ENCODE assay signal across 21 cellular contexts in genomic region chr4:26345541-26345940, GRCh38. TPM values are rescaled to one million over a fixed set of nuclear protein-coding genes. Genes with fewer than 3 reads are reported as not detected.
DNase-seq lines count a peak whose midpoint lies in the region; ATAC-seq, FAIRE-seq and TF ChIP-seq lines count a peak whose summit lies in the region.
"Had no signal": no experiment of that assay in that cellular context is flagged by ENCODE, and none has a peak within 500 bp of the region (broad histone marks: within the 10 kb centered on the region; RNA-seq: fewer than 3 reads in every experiment).

No MANE protein-coding gene starts in this region.

- peak overlapping the region; percentile 2 for H3K27ac Mint-ChIP-seq in activated T-cell treated with anti-CD3 and anti-CD28 coated beads, Interleukin-2, amount 50 U/mL, for 72 hours
- peak overlapping the region; percentile 72 for H3K27ac Mint-ChIP-seq in T-helper 17 cell
- peak overlapping the region; percentile 2 for H3K27ac Mint-ChIP-seq in glutamatergic neuron (ENCODE audit: unreplicated experiment)
- H3K27ac Mint-ChIP-seq in activated CD4-positive, alpha-beta T cell treated with anti-CD3 and anti-CD28 coated beads, Interleukin-2, amount 10 ng/mL, durations not matched to agents 7 days and 5 days, result no peak overlapping the region

- peaks cover 42% of the 10 kb centered on the region for H4K20me1 ChIP-seq in HepG2 (ENCODE audit: insufficient read depth, low read length)

- POLR2A ChIA-PET in HepG2 (lab: Yijun Ruan, JAX), result no interaction called here
- POLR2A ChIA-PET in activated CD4-positive, alpha-beta T cell treated with anti-CD3 and anti-CD28 coated beads, Interleukin-2, amount 10 ng/mL, durations not matched to agents 7 days and 5 days (lab: Charles Lee), result no interaction called here

- no peaks in the 10 kb centered on the region for H3K36me3 ChIP-seq in HepG2 (replicated peaks in 1 of 2; ENCODE audit: control insufficient read depth in 1 of 2, insufficient read depth in 2 of 2, low read length in 2 of 2)
- H3K36me3 ChIP-seq: colonic mucosa, esophagus squamous epithelium, vagina had no signal

- intact Hi-C loops in HepG2 (cut with micrococcal nuclease; ENCODE audit: unreplicated experiment), result no loop called here

- peaks cover 81% of the 10 kb centered on the region for H3K79me2 ChIP-seq in HepG2 (ENCODE audit: insufficient read depth, low read length)

- H3K27me3 ChIP-seq in HepG2 (ENCODE audit: control insufficient read depth in 1 of 2, insufficient read depth in 2 of 2, low read length in 2 of 2), result no peaks in the 10 kb centered on the region
- H3K27me3 ChIP-seq: colonic mucosa, esophagus squamous epithelium, vagina had no signal

- H3K4me1 ChIP-seq in HepG2 (ENCODE audit: insufficient read depth, low read length), result no peaks in the 10 kb centered on the region
- H3K4me1 ChIP-seq: colonic mucosa had no signal

- no peak overlapping the region for H3K9ac ChIP-seq in HepG2 (ENCODE audit: insufficient read depth, low read depth, low read length)

- FAIRE-seq in HepG2 (lab: Jason Lieb, UNC), result no peak

- no peak for ATAC-seq in activated T-cell treated with anti-CD3 and anti-CD28 coated beads, Interleukin-2, amount 50 U/mL, for 72 hours (replicated peaks in 1 of 2)
- ATAC-seq in T-helper 17 cell, result no peak
- ATAC-seq in HepG2, result no peak
- ATAC-seq: HCT116, natural killer cell had no signal

- no peak for DNase-seq in activated T-cell treated with anti-CD3 and anti-CD28 coated beads, Interleukin-2, amount 50 U/mL, for 72 hours
- DNase-seq in activated T-cell treated with anti-CD3 and anti-CD28 coated beads, Interleukin-2, amount 50 U/mL, for 48 hours, result no peak
- no peak for DNase-seq in T-helper 17 cell
- no peak for DNase-seq in glutamatergic neuron
- DNase-seq in substantia nigra (lab: John Stamatoyannopoulos, UW), result no peak
- DNase-seq in KBM-7, result no peak
- DNase-seq in HepG2 (ENCODE audit: low spot score), result no peak
- DNase-seq in activated CD4-positive, alpha-beta T cell treated with anti-CD3 and anti-CD28 coated beads, Interleukin-2, amount 10 ng/mL, durations not matched to agents 7 days and 5 days, result no peak
- DNase-seq: colonic mucosa; esophagus squamous epithelium; natural killer cell; NCI-H1694 treated with DMSO at 0.1 percent for 48 hours; NCI-H524; retina; RPMI8226; stimulated activated CD4-positive, alpha-beta T cell treated with anti-CD3 and anti-CD28 coated beads, Interleukin-4, amount 100 ng/mL, for 24 hours; T-helper 2 cell had no signal

- TF ChIP-seq EP300 in HepG2 (IDR thresholded peaks at IDR 0.05; ENCODE audit: low read depth in 2 of 2, low read length in 2 of 2) (no peak), HepG2 (CRISPR knock-in tag; IDR thresholded peaks at IDR 0.05; ENCODE audit: borderline replicate concordance) (no peak)

- H3K27ac ChIP-seq in substantia nigra (ENCODE audit: low read depth, low read length, poor library complexity, severe bottlenecking), result peak overlapping the region; percentile 97
- H3K27ac ChIP-seq in HepG2 (ENCODE audit: extremely low read length, insufficient read depth, low read length), result no peak overlapping the region
- H3K27ac ChIP-seq: colonic mucosa, HL-60, vagina had no signal

- H3K4me2 ChIP-seq in HepG2 (ENCODE audit: low read depth, low read length), result no peak overlapping the region

- H3K9me3 Mint-ChIP-seq in activated T-cell treated with anti-CD3 and anti-CD28 coated beads, Interleukin-2, amount 50 U/mL, for 72 hours, result no peaks in the 10 kb centered on the region
- H3K9me3 Mint-ChIP-seq in glutamatergic neuron (ENCODE audit: unreplicated experiment), result peaks cover 4% of the 10 kb centered on the region
- H3K9me3 Mint-ChIP-seq in activated CD4-positive, alpha-beta T cell treated with anti-CD3 and anti-CD28 coated beads, Interleukin-2, amount 10 ng/mL, durations not matched to agents 7 days and 5 days, result no peaks in the 10 kb centered on the region
- H3K9me3 Mint-ChIP-seq: activated T-helper 1 cell treated with anti-CD3 and anti-CD28 coated beads, Interleukin-12 subunit alpha, Interleukin-12 subunit beta, Interleukin-2, Interleukin-4 antibody, amounts not matched to agents 30 ng/mL and 10 ng/mL and 1 ng/mL, durations not matched to agents 14 hours and 24 hours and 36 hours; natural killer cell had no signal

- no peak overlapping the region for H3K4me3 Mint-ChIP-seq in activated T-cell treated with anti-CD3 and anti-CD28 coated beads, Interleukin-2, amount 50 U/mL, for 72 hours
- H3K4me3 Mint-ChIP-seq in T-helper 17 cell (no peak overlapping the region), glutamatergic neuron (ENCODE audit: unreplicated experiment) (no peak overlapping the region)
- no peak overlapping the region for H3K4me3 Mint-ChIP-seq in activated CD4-positive, alpha-beta T cell treated with anti-CD3 and anti-CD28 coated beads, Interleukin-2, amount 10 ng/mL, durations not matched to agents 7 days and 5 days
- H3K4me3 Mint-ChIP-seq: activated T-helper 1 cell treated with anti-CD3 and anti-CD28 coated beads, Interleukin-12 subunit alpha, Interleukin-12 subunit beta, Interleukin-2, Interleukin-4 antibody, amounts not matched to agents 30 ng/mL and 10 ng/mL and 1 ng/mL, durations not matched to agents 14 hours and 24 hours and 36 hours; natural killer cell had no signal

- no TSS peak for BruUV-seq in HepG2 (replicated peaks; lab: Mats Ljungman, UMichigan)

- WGBS in HepG2 (ENCODE audit: low lambda C conversion rate), result 98% methylated on average over 3 of the region's 3 CpGs

- H3K27me3 Mint-ChIP-seq in activated T-cell treated with anti-CD3 and anti-CD28 coated beads, Interleukin-2, amount 50 U/mL, for 72 hours (ENCODE audit: low read depth), result no peaks in the 10 kb centered on the region
- no peaks in the 10 kb centered on the region for H3K27me3 Mint-ChIP-seq in T-helper 17 cell
- peaks cover 2% of the 10 kb centered on the region for H3K27me3 Mint-ChIP-seq in glutamatergic neuron (ENCODE audit: unreplicated experiment)
- H3K27me3 Mint-ChIP-seq in activated CD4-positive, alpha-beta T cell treated with anti-CD3 and anti-CD28 coated beads, Interleukin-2, amount 10 ng/mL, durations not matched to agents 7 days and 5 days, result no peaks in the 10 kb centered on the region

- TF ChIP-seq POLR2A in HepG2 (IDR thresholded peaks at IDR 0.05; ENCODE audit: insufficient read depth in 1 of 2, low read depth in 2 of 2, low read length in 2 of 2), result no peak

- H3K9me3 ChIP-seq in T-helper 17 cell (ENCODE audit: control insufficient read depth, low read length, poor library complexity, severe bottlenecking), result no peaks in the 10 kb centered on the region
- H3K9me3 ChIP-seq in HepG2 (ENCODE audit: low read length), result no peaks in the 10 kb centered on the region
- H3K9me3 ChIP-seq: colonic mucosa, esophagus squamous epithelium, vagina had no signal

- H2AFZ ChIP-seq in HepG2 (ENCODE audit: low read length), result no peak overlapping the region

- no peaks in the 10 kb centered on the region for H3K36me3 Mint-ChIP-seq in activated T-cell treated with anti-CD3 and anti-CD28 coated beads, Interleukin-2, amount 50 U/mL, for 72 hours (ENCODE audit: insufficient read depth in 2 of 2)
- H3K36me3 Mint-ChIP-seq in T-helper 17 cell (ENCODE audit: low read depth), result peaks cover 5% of the 10 kb centered on the region
- H3K36me3 Mint-ChIP-seq in glutamatergic neuron (ENCODE audit: unreplicated experiment), result no peaks in the 10 kb centered on the region
- H3K36me3 Mint-ChIP-seq in activated CD4-positive, alpha-beta T cell treated with anti-CD3 and anti-CD28 coated beads, Interleukin-2, amount 10 ng/mL, durations not matched to agents 7 days and 5 days (ENCODE audit: low read depth), result peaks cover 11% of the 10 kb centered on the region
- H3K36me3 Mint-ChIP-seq: natural killer cell had no signal

- in situ Hi-C loops in KBM-7 (cut with MboI; ENCODE audit: low pct_unique_long_range_greater_than_20kb, low sequenced_read_pairs) (no loop called here), HepG2 (cut with HindIII; ENCODE audit: extremely low pct_ligation_motif_present, low pct_unique_long_range_greater_than_20kb) (no loop called here)

- CTCF ChIA-PET in HepG2 (lab: Yijun Ruan, JAX; ENCODE audit: low intra/inter-chr PET ratio, low total read pairs), result no interaction called here
- CTCF ChIA-PET in activated CD4-positive, alpha-beta T cell treated with anti-CD3 and anti-CD28 coated beads, Interleukin-2, amount 10 ng/mL, durations not matched to agents 7 days and 5 days (lab: Charles Lee), result interaction anchor here (1.8 kb wide), 1 partner anchor 15 kb away, joined by 5 read pairs; no protein-coding TSS in a partner anchor

- H3K4me3 ChIP-seq in HepG2 (replicated peaks in 1 of 3; ENCODE audit: insufficient read depth in 1 of 3, low read depth in 2 of 3, low read length in 3 of 3), result no peak overlapping the region
- H3K4me3 ChIP-seq: colonic mucosa, vagina had no signal

- TF ChIP-seq CTCF in glutamatergic neuron (IDR thresholded peaks at IDR 0.05; ENCODE audit: partially characterized antibody, unreplicated experiment) (no peak), HepG2 (CRISPR knock-in tag; IDR thresholded peaks at IDR 0.05) (no peak)

- TF ChIP-seq RAD21 in HepG2 (CRISPR knock-in tag; IDR thresholded peaks at IDR 0.05), result no peak

- peaks cover 28% of the 10 kb centered on the region for H3K4me1 Mint-ChIP-seq in activated T-cell treated with anti-CD3 and anti-CD28 coated beads, Interleukin-2, amount 50 U/mL, for 72 hours (ENCODE audit: low read depth)
- H3K4me1 Mint-ChIP-seq in T-helper 17 cell (peaks cover 52% of the 10 kb centered on the region), glutamatergic neuron (ENCODE audit: low read depth, unreplicated experiment) (peaks cover 29% of the 10 kb centered on the region)
- H3K4me1 Mint-ChIP-seq in activated CD4-positive, alpha-beta T cell treated with anti-CD3 and anti-CD28 coated beads, Interleukin-2, amount 10 ng/mL, durations not matched to agents 7 days and 5 days, result peaks cover 43% of the 10 kb centered on the region

RNA-seq across cellular contexts. Expression of gene RBPJ, which starts 24.7 kb away (rescaled TPM):
- total RNA-seq in activated T-cell treated with anti-CD3 and anti-CD28 coated beads, Interleukin-2, amount 50 U/mL, for 72 hours, result 100 to 1,000 TPM; 104 to 136 TPM
- total RNA-seq in T-helper 17 cell (10 to 100 TPM; 77.9 to 88.3 TPM), glutamatergic neuron (ENCODE audit: unreplicated experiment) (121 TPM), HepG2 (2016; rRNA removed; fragmentation: Illumina TruSeq; extraction: Trizol) (25.9 and 46.3 TPM in 2 replicates)
- total RNA-seq in HepG2 (2016; cell fraction: cytosol; rRNA removed; fragmentation: Illumina TruSeq; extraction: Trizol; ENCODE audit: low read depth), result 4.6 and 5.4 TPM in 2 replicates
- 26.5 and 41.4 TPM in 2 replicates for total RNA-seq in HepG2 (2016; cell fraction: insoluble cytoplasmic fraction; rRNA removed; fragmentation: Illumina TruSeq; extraction: Trizol)
- 9.7 and 10.3 TPM in 2 replicates for total RNA-seq in HepG2 (2016; cell fraction: membrane; rRNA removed; fragmentation: Illumina TruSeq; extraction: Trizol)
- 43.5 and 46.2 TPM in 2 replicates for total RNA-seq in HepG2 (2016; cell fraction: nucleus; rRNA removed; fragmentation: Illumina TruSeq; extraction: Trizol)
- polyA plus RNA-seq in HepG2 (2011; rRNA removed), result 22.7 and 33.2 TPM in 2 replicates
- polyA plus RNA-seq in HepG2 (2011; cell fraction: cytosol; rRNA removed), result 15.1 and 17.4 TPM in 2 replicates
- polyA plus RNA-seq in HepG2 (2011; cell fraction: nucleus; rRNA removed), result 41.8 and 45.1 TPM in 2 replicates
- 29.3 and 33.0 TPM in 2 replicates for polyA plus RNA-seq in HepG2 (2012)
- polyA plus RNA-seq in HepG2 (2016; cell fraction: cytosol; fragmentation: Illumina TruSeq; extraction: Trizol; ENCODE audit: low read depth), result 0.78 and 1.2 TPM in 2 replicates
- 34.1 and 34.4 TPM in 2 replicates for polyA plus RNA-seq in HepG2 (2016; cell fraction: insoluble cytoplasmic fraction; fragmentation: Illumina TruSeq; extraction: Trizol; ENCODE audit: low read depth)
- polyA plus RNA-seq in HepG2 (2016; cell fraction: membrane; fragmentation: Illumina TruSeq; extraction: Trizol; ENCODE audit: low read depth), result 4.3 and 6.2 TPM in 2 replicates
- polyA plus RNA-seq in HepG2 (2016; cell fraction: nucleus; fragmentation: Illumina TruSeq; extraction: Trizol; ENCODE audit: insufficient read depth, low read depth), result 36.2 and 36.5 TPM in 2 replicates
- polyA minus RNA-seq in HepG2 (2011; rRNA and poly(A)+ RNA removed; ENCODE audit: low replicate concordance), result 21.7 and 31.8 TPM in 2 replicates
- 18.4 and 24.8 TPM in 2 replicates for polyA minus RNA-seq in HepG2 (2011; cell fraction: cytosol; rRNA and poly(A)+ RNA removed)
- 130 and 131 TPM in 2 replicates for polyA minus RNA-seq in HepG2 (2011; cell fraction: nucleus; rRNA and poly(A)+ RNA removed)
- 10 to 100 TPM; 66.4 to 74.9 TPM for total RNA-seq in activated CD4-positive, alpha-beta T cell treated with anti-CD3 and anti-CD28 coated beads, Interleukin-2, amount 10 ng/mL, durations not matched to agents 7 days and 5 days
